ENCODE assay signal across 18 cellular contexts in the genomic region with DNA sequence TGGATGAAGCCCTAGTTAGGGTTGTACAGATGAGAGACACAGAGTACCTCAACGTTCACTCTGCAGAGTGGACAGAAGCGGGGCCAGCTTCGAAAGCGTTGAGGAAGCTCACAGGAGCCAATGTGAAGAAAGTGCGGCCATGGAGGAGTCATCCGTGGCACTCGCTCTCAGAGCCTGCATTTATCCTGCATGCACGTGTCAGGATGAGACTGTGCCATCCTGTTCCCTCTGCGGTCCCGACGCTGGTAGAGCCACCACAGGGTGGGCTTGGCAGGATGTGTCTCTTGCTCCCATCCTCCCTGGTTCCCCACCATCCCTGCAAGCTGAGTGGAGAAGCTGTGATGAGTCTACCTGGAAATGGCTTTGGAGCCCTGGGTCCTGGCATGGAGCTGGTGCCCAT. TPM values are rescaled to one million over a fixed set of nuclear protein-coding genes. Genes with fewer than 3 reads are reported as not detected.
DNase-seq lines count a peak whose midpoint lies in the region; ATAC-seq and TF ChIP-seq lines count a peak whose summit lies in the region.
"Had no signal": no experiment of that assay in that cellular context is flagged by ENCODE, and none has a peak within 500 bp of the region (broad histone marks: within the 10 kb centered on the region; RNA-seq: fewer than 3 reads in every experiment).

No MANE protein-coding gene starts in this region.

- no peak for TF ChIP-seq CTCF in heart right ventricle (IDR thresholded peaks at IDR 0.05)
- TF ChIP-seq CTCF in coronary artery (IDR thresholded peaks at IDR 0.05) = no peak
- no peak for TF ChIP-seq CTCF in osteoblast (IDR thresholded peaks at IDR 0.05; ENCODE audit: extremely low read depth, low read depth, low read length)
- no peak for TF ChIP-seq CTCF in transverse colon (IDR thresholded peaks at IDR 0.05)

- no peaks in the 10 kb centered on the region for H3K79me2 ChIP-seq in osteoblast (ENCODE audit: insufficient read depth, low read length)

- H3K27ac ChIP-seq in heart right ventricle (peak overlapping the region in 1 of 10 donors; percentile 6), coronary artery (peak overlapping the region in 1 of 2 donors; percentile 16), osteoblast (ENCODE audit: low read depth, low read length) (no peak overlapping the region), transverse colon (no peak overlapping the region), substantia nigra (ENCODE audit: low read depth, low read length, poor library complexity, severe bottlenecking) (no peak overlapping the region)
- H3K27ac ChIP-seq: A549 had no signal

- H3K4me1 ChIP-seq in heart right ventricle = peaks cover 15 to 87% (median 49%) of the 10 kb centered on the region in 9 donors
- peaks cover 4% of the 10 kb centered on the region for H3K4me1 ChIP-seq in osteoblast (ENCODE audit: insufficient read depth, low read length)
- peaks cover 0 to 13% (median 11%) of the 10 kb centered on the region in 4 donors for H3K4me1 ChIP-seq in transverse colon
- H3K4me1 ChIP-seq: A549 had no signal

- no peak for TF ChIP-seq EP300 in transverse colon (IDR thresholded peaks at IDR 0.05; ENCODE audit: low read depth)

- 85 to 87% methylated on average over 11 of the region's 11 CpGs for WGBS in heart right ventricle, 2 donors
- WGBS in transverse colon (ENCODE audit: low coverage in 1 of 2), 2 donors = 96% methylated on average over 11 of the region's 11 CpGs; no CpG with 5 or more reads in 1 of the 2 donors

- no peaks in the 10 kb centered on the region for H3K27me3 ChIP-seq in heart right ventricle
- H3K27me3 ChIP-seq in osteoblast (ENCODE audit: insufficient read depth, low read length) = no peaks in the 10 kb centered on the region
- no peaks in the 10 kb centered on the region for H3K27me3 ChIP-seq in transverse colon

- H3K36me3 ChIP-seq in heart right ventricle = peaks cover 0 to 5% (median 0%) of the 10 kb centered on the region in 9 donors
- H3K36me3 ChIP-seq in osteoblast (ENCODE audit: insufficient read depth, low read length) = no peaks in the 10 kb centered on the region
- no peaks in the 10 kb centered on the region for H3K36me3 ChIP-seq in transverse colon

- DNase-seq in cardiac septum (ENCODE audit: low spot score) = peak; percentile 74
- no peak for DNase-seq in heart right ventricle
- DNase-seq in coronary artery (ENCODE audit: low spot score) = peak; percentile 70
- peak; percentile 84 for DNase-seq in osteoblast (ENCODE audit: insufficient read length, low spot score, missing footprints)
- DNase-seq in transverse colon = peak; percentile 1
- no peak for DNase-seq in occipital lobe (lab: John Stamatoyannopoulos, UW)
- no peak for DNase-seq in substantia nigra (lab: John Stamatoyannopoulos, UW)
- DNase-seq: GF-D8, KBM-7, MV-4-11, NCI-H1436, NCI-H2029, NCI-H510A, NCI-H82, SHP77 treated with DMSO at 0.1 percent for 48 hours had no signal

- H3K4me3 ChIP-seq in heart right ventricle (no peak overlapping the region), coronary artery (no peak overlapping the region), osteoblast (ENCODE audit: insufficient read depth, low read length) (no peak overlapping the region), transverse colon (no peak overlapping the region)
- H3K4me3 ChIP-seq: A549, GM23338 had no signal

- H2AFZ ChIP-seq in osteoblast (ENCODE audit: low read length) = no peak overlapping the region
- H2AFZ ChIP-seq: GM23338 had no signal

- intact Hi-C loops in cardiac septum (cut with DNase I) (loop anchor here (5.0 kb wide), 1 partner anchor 37 kb away; the partner anchor contains the start of gene KLHL25), heart right ventricle (cut with DNase I) (loop anchor here in 1 of 10 donors (5.0 kb wide), 1 partner anchor 82 kb away; no protein-coding TSS in a partner anchor), transverse colon (cut with DNase I; ENCODE audit: low total_unique reads) (no loop called here)

- no peaks in the 10 kb centered on the region for H3K9me3 ChIP-seq in heart right ventricle
- H3K9me3 ChIP-seq in osteoblast (ENCODE audit: low read depth, low read length) = no peaks in the 10 kb centered on the region
- H3K9me3 ChIP-seq in transverse colon = no peaks in the 10 kb centered on the region
- H3K9me3 ChIP-seq: A549 had no signal

- TF ChIP-seq POLR2A in transverse colon (IDR thresholded peaks at IDR 0.05) = no peak

- H3K4me2 ChIP-seq in osteoblast (ENCODE audit: insufficient read depth, low read length) = no peak overlapping the region
- H3K4me2 ChIP-seq: A549, GM23338 had no signal

- no peak for ATAC-seq in heart right ventricle
- no peak for ATAC-seq in GM18873 (IDR thresholded peaks at IDR 0.05; ENCODE audit: low FRiP score, unreplicated experiment)
- ATAC-seq: A549, GM23338 had no signal

- peaks cover 5% of the 10 kb centered on the region for H4K20me1 ChIP-seq in osteoblast (ENCODE audit: insufficient read depth, low read length)

- in situ Hi-C loops in transverse colon (cut with MboI; ENCODE audit: low pct_ligation_motif_present in 1 of 4, low pct_unique_long_range_greater_than_20kb in 1 of 4, low sequenced_read_pairs in 3 of 4) = no loop called here

RNA-seq across cellular contexts. Expression of gene KLHL25, which starts 39.3 kb away (rescaled TPM):
- total RNA-seq in cardiac septum = 5.1 TPM
- 1 to 10 TPM; 1.9 to 4.6 (median 3.2) TPM for total RNA-seq in heart right ventricle
- 1 to 10 TPM; 3.2 to 9.2 TPM for polyA plus RNA-seq in heart right ventricle
- 3.8 and 4.3 TPM in 2 replicates for total RNA-seq in osteoblast
- 10 to 100 TPM; 10.1 to 36.0 (median 10.8) TPM for total RNA-seq in transverse colon
- total RNA-seq in occipital lobe = 32.3 TPM

Comparison
In these comparisons a context has a peak if more than half of its experiments do, and no peak if none do; other contexts are left out.
1. DNase-seq: peak in cardiac septum (single experiment), coronary artery (single experiment), osteoblast (single experiment) and transverse colon (single experiment); none in heart right ventricle (0 of 2), occipital lobe (single experiment) and substantia nigra (0 of 49).